27 cellular contexts compared by ENCODE assay signal in genomic region chr1:55065649-55066048, GRCh38. TPM values are rescaled to one million over a fixed set of nuclear protein-coding genes. Genes with fewer than 3 reads are reported as not detected.
A peak's percentile ranks its signal among the peaks of the same experiment; 100 is the strongest.
DNase-seq lines count a peak whose midpoint lies in the region; ATAC-seq, FAIRE-seq and TF ChIP-seq lines count a peak whose summit lies in the region.
"Had no signal": no experiment of that assay in that cellular context is flagged by ENCODE, and none has a peak within 500 bp of the region (broad histone marks: within the 10 kb centered on the region; RNA-seq: fewer than 3 reads in every experiment).

No MANE protein-coding gene starts in this region.

- no peak overlapping the region for H3K27ac ChIP-seq in HepG2 (ENCODE audit: extremely low read length, insufficient read depth, low read length)
- H3K27ac ChIP-seq in right lobe of liver = peak overlapping the region in 1 of 3 donors; percentile 77
- H3K27ac ChIP-seq in esophagus muscularis mucosa (replicated peaks in 1 of 4) = peak overlapping the region; percentile 52 to 77 (median 72)
- H3K27ac ChIP-seq in thoracic aorta = peak overlapping the region; percentile 26 to 60
- no peak overlapping the region for H3K27ac ChIP-seq in suprapubic skin
- H3K27ac ChIP-seq: BLaER1, foreskin keratinocyte, testis, vagina had no signal

- TF ChIP-seq POLR2A in HepG2 (IDR thresholded peaks at IDR 0.05; ENCODE audit: insufficient read depth in 1 of 2, low read depth in 2 of 2, low read length in 2 of 2) = 0 out of 4 replicates have a peak, but pooled peaks of 1 of the 2 experiments have one; percentile 21
- no peak for TF ChIP-seq POLR2A in right lobe of liver (IDR thresholded peaks at IDR 0.05)
- no peak for TF ChIP-seq POLR2A in esophagus muscularis mucosa (IDR thresholded peaks at IDR 0.05; ENCODE audit: low read depth)
- no peak for TF ChIP-seq POLR2A in suprapubic skin (IDR thresholded peaks at IDR 0.05)

- H3K9ac ChIP-seq in HepG2 (ENCODE audit: insufficient read depth, low read depth, low read length) = no peak overlapping the region
- H3K9ac ChIP-seq: BLaER1 had no signal

- intact Hi-C loops in HepG2 (cut with micrococcal nuclease; ENCODE audit: unreplicated experiment) (no loop called here), right lobe of liver (cut with DNase I) (no loop called here), esophagus muscularis mucosa (cut with DNase I) (no loop called here)

- TF ChIP-seq EP300 in HepG2 (IDR thresholded peaks at IDR 0.05; ENCODE audit: low read depth in 2 of 2, low read length in 2 of 2) (no peak), HepG2 (CRISPR knock-in tag; IDR thresholded peaks at IDR 0.05; ENCODE audit: borderline replicate concordance) (no peak), esophagus muscularis mucosa (IDR thresholded peaks at IDR 0.05) (no peak), suprapubic skin (IDR thresholded peaks at IDR 0.05) (no peak)

- in situ Hi-C loops in HepG2 (cut with HindIII; ENCODE audit: extremely low pct_ligation_motif_present, low pct_unique_long_range_greater_than_20kb) = no loop called here

- H3K79me2 ChIP-seq in HepG2 (ENCODE audit: insufficient read depth, low read length) = no peaks in the 10 kb centered on the region

- TF ChIP-seq CTCF in HepG2 (CRISPR knock-in tag; IDR thresholded peaks at IDR 0.05) (no peak), right lobe of liver (IDR thresholded peaks at IDR 0.05) (no peak), esophagus muscularis mucosa (IDR thresholded peaks at IDR 0.05) (no peak), thoracic aorta (IDR thresholded peaks at IDR 0.05) (no peak), suprapubic skin (IDR thresholded peaks at IDR 0.05) (no peak)

- WGBS in HepG2 (ENCODE audit: low lambda C conversion rate) = 92% methylated on average over 4 of the region's 4 CpGs
- WGBS in right lobe of liver (ENCODE audit: insufficient coverage, low coverage, low lambda C conversion rate, missing lambda C conversion rate) = 76% methylated on average over 3 of the region's 4 CpGs
- WGBS in esophagus muscularis mucosa = 88% methylated on average over 4 of the region's 4 CpGs
- 84% methylated on average over 4 of the region's 4 CpGs for WGBS in suprapubic skin

- no peaks in the 10 kb centered on the region for H3K4me1 ChIP-seq in HepG2 (ENCODE audit: insufficient read depth, low read length)
- peaks cover 0 to 62% (median 9%) of the 10 kb centered on the region in 4 donors for H3K4me1 ChIP-seq in right lobe of liver
- H3K4me1 ChIP-seq in esophagus muscularis mucosa = peaks cover 33 to 63% (median 57%) of the 10 kb centered on the region in 4 donors
- peaks cover 14 to 52% of the 10 kb centered on the region in 2 donors for H3K4me1 ChIP-seq in thoracic aorta (ENCODE audit: control insufficient read depth in 1 of 2, low read depth in 2 of 2)
- peaks cover 17% of the 10 kb centered on the region for H3K4me1 ChIP-seq in suprapubic skin
- H3K4me1 ChIP-seq: foreskin keratinocyte, testis had no signal

- POLR2A ChIA-PET in HepG2 (lab: Yijun Ruan, JAX) = interaction anchor here (1.6 kb wide), 1 partner anchor 11 kb away, joined by 4 read pairs; no protein-coding TSS in a partner anchor

- TF ChIP-seq RAD21 in HepG2 (CRISPR knock-in tag; IDR thresholded peaks at IDR 0.05) = no peak

- ATAC-seq in HepG2 (no peak), right lobe of liver (no peak), thoracic aorta (ENCODE audit: insufficient number of reproducible peaks, low FRiP score, low read depth) (no peak)
- ATAC-seq: foreskin keratinocyte, mucosa of descending colon, WTC11 had no signal

- H4K20me1 ChIP-seq in HepG2 (ENCODE audit: insufficient read depth, low read length) = no peaks in the 10 kb centered on the region

- H2AFZ ChIP-seq in HepG2 (ENCODE audit: low read length) = no peak overlapping the region

- FAIRE-seq in HepG2 (lab: Jason Lieb, UNC) = no peak
- FAIRE-seq: colon, GM12892, small intestine had no signal

- BruUV-seq in HepG2 (replicated peaks; lab: Mats Ljungman, UMichigan) = TSS peak; percentile 18

- DNase-seq in HepG2 (ENCODE audit: low spot score) (no peak), right lobe of liver (no peak), NCI-H446 treated with DMSO at 0.1 percent for 48 hours (lab: John Stamatoyannopoulos, UW) (peak; percentile 8), esophagus muscularis mucosa (ENCODE audit: extremely low spot score) (no peak), thoracic aorta (ENCODE audit: low spot score) (no peak), suprapubic skin (ENCODE audit: low spot score in 2 of 2) (no peak), pons (ENCODE audit: low spot score) (no peak), hepatic stellate cell (ENCODE audit: low spot score) (no peak)
- DNase-seq: activated CD4-positive, alpha-beta T cell treated with anti-CD3 and anti-CD28 coated beads, Interleukin-2, amount 50 U/mL, for 48 hours; activated CD8-positive, alpha-beta memory T cell treated with anti-CD3 and anti-CD28 coated beads, Interleukin-2, amount 50 U/mL, for 48 hours; activated effector memory CD4-positive, alpha-beta T cell treated with Interleukin-2 at 50 U/mL for 16 hours; activated naive CD8-positive, alpha-beta T cell treated with anti-CD3 and anti-CD28 coated beads, Interleukin-2, amount 10 ng/mL, durations not matched to agents 7 days and 5 days; effector memory CD4-positive, alpha-beta T cell; erythroblast; foreskin keratinocyte; H7; mucosa of descending colon; small intestine; stimulated activated CD4-positive, alpha-beta T cell treated with anti-CD3 and anti-CD28 coated beads, Interleukin-2, amount 100 ng/mL, for 24 hours; testis had no signal

- H3K4me3 ChIP-seq in HepG2 (replicated peaks in 1 of 3; ENCODE audit: insufficient read depth in 1 of 3, low read depth in 2 of 3, low read length in 3 of 3) (no peak overlapping the region), right lobe of liver (no peak overlapping the region), esophagus muscularis mucosa (no peak overlapping the region), thoracic aorta (no peak overlapping the region), suprapubic skin (no peak overlapping the region)
- H3K4me3 ChIP-seq: BLaER1, lung, mucosa of descending colon, testis, vagina had no signal

- H3K4me2 ChIP-seq in HepG2 (ENCODE audit: low read depth, low read length) = no peak overlapping the region
- H3K4me2 ChIP-seq: BLaER1 had no signal

- CTCF ChIA-PET in HepG2 (lab: Yijun Ruan, JAX; ENCODE audit: low intra/inter-chr PET ratio, low total read pairs) = no interaction called here

- H3K36me3 ChIP-seq in HepG2 (replicated peaks in 1 of 2; ENCODE audit: control insufficient read depth in 1 of 2, insufficient read depth in 2 of 2, low read length in 2 of 2) (peaks cover 14 to 52% of the 10 kb centered on the region in 2 experiments), right lobe of liver (peaks cover 0 to 41% (median 11%) of the 10 kb centered on the region in 4 donors), esophagus muscularis mucosa (peaks cover 9 to 50% (median 38%) of the 10 kb centered on the region in 4 donors), thoracic aorta (peaks cover 25% of the 10 kb centered on the region), suprapubic skin (peaks cover 38% of the 10 kb centered on the region)

- H3K9me3 ChIP-seq in HepG2 (ENCODE audit: low read length) (no peaks in the 10 kb centered on the region), right lobe of liver (no peaks in the 10 kb centered on the region), esophagus muscularis mucosa (no peaks in the 10 kb centered on the region), thoracic aorta (no peaks in the 10 kb centered on the region), suprapubic skin (no peaks in the 10 kb centered on the region)
- H3K9me3 ChIP-seq: BLaER1, mucosa of descending colon, testis, vagina had no signal

- H3K27me3 ChIP-seq in HepG2 (ENCODE audit: control insufficient read depth in 1 of 2, insufficient read depth in 2 of 2, low read length in 2 of 2) = no peaks in the 10 kb centered on the region
- no peaks in the 10 kb centered on the region for H3K27me3 ChIP-seq in right lobe of liver
- no peaks in the 10 kb centered on the region for H3K27me3 ChIP-seq in esophagus muscularis mucosa
- no peaks in the 10 kb centered on the region for H3K27me3 ChIP-seq in thoracic aorta (replicated peaks; ENCODE audit: insufficient read depth)
- H3K27me3 ChIP-seq in suprapubic skin = no peaks in the 10 kb centered on the region
- H3K27me3 ChIP-seq: BLaER1, foreskin keratinocyte, testis, vagina had no signal

TF ChIP-seq in HepG2, 621 proteins besides CTCF, POLR2A, EP300 and RAD21 (continues in another document):
- TF ChIP-seq POLR2AphosphoS5 (IDR thresholded peaks at IDR 0.05; ENCODE audit: low read depth, low read length) (peak; percentile 42; the same call in 1 of the 2 replicates), POLR2G (IDR thresholded peaks at IDR 0.05; ENCODE audit: low read depth, low read length) (peak; percentile 54)

RNA-seq across cellular contexts. Expression of gene PCSK9, which starts 26.3 kb away (rescaled TPM):
- total RNA-seq in HepG2 (2016; rRNA removed; fragmentation: Illumina TruSeq; extraction: Trizol) = 31.2 and 80.5 TPM in 2 replicates
- total RNA-seq in HepG2 (2016; cell fraction: cytosol; rRNA removed; fragmentation: Illumina TruSeq; extraction: Trizol; ENCODE audit: low read depth) = 3.3 and 3.9 TPM in 2 replicates
- 27.3 and 85.1 TPM in 2 replicates for total RNA-seq in HepG2 (2016; cell fraction: insoluble cytoplasmic fraction; rRNA removed; fragmentation: Illumina TruSeq; extraction: Trizol)
- 12.6 and 13.1 TPM in 2 replicates for total RNA-seq in HepG2 (2016; cell fraction: membrane; rRNA removed; fragmentation: Illumina TruSeq; extraction: Trizol)
- total RNA-seq in HepG2 (2016; cell fraction: nucleus; rRNA removed; fragmentation: Illumina TruSeq; extraction: Trizol) = 73.8 and 95.4 TPM in 2 replicates
- 33.3 and 80.9 TPM in 2 replicates for polyA plus RNA-seq in HepG2 (2011; rRNA removed)
- polyA plus RNA-seq in HepG2 (2011; cell fraction: cytosol; rRNA removed) = 36.4 and 38.7 TPM in 2 replicates
- polyA plus RNA-seq in HepG2 (2011; cell fraction: nucleus; rRNA removed) = 62.0 and 98.2 TPM in 2 replicates
- polyA plus RNA-seq in HepG2 (2012) = 77.5 and 98.1 TPM in 2 replicates
- polyA plus RNA-seq in HepG2 (2016; cell fraction: cytosol; fragmentation: Illumina TruSeq; extraction: Trizol; ENCODE audit: low read depth) = 3.3 and 3.7 TPM in 2 replicates
- polyA plus RNA-seq in HepG2 (2016; cell fraction: insoluble cytoplasmic fraction; fragmentation: Illumina TruSeq; extraction: Trizol; ENCODE audit: low read depth) = 24.9 and 30.2 TPM in 2 replicates
- 6.3 and 7.0 TPM in 2 replicates for polyA plus RNA-seq in HepG2 (2016; cell fraction: membrane; fragmentation: Illumina TruSeq; extraction: Trizol; ENCODE audit: low read depth)
- polyA plus RNA-seq in HepG2 (2016; cell fraction: nucleus; fragmentation: Illumina TruSeq; extraction: Trizol; ENCODE audit: insufficient read depth, low read depth) = 132 and 143 TPM in 2 replicates
- 63.1 and 66.1 TPM in 2 replicates for polyA minus RNA-seq in HepG2 (2011; rRNA and poly(A)+ RNA removed; ENCODE audit: low replicate concordance)
- polyA minus RNA-seq in HepG2 (2011; cell fraction: cytosol; rRNA and poly(A)+ RNA removed) = 26.8 and 38.6 TPM in 2 replicates
- 15.3 and 25.5 TPM in 2 replicates for polyA minus RNA-seq in HepG2 (2011; cell fraction: nucleus; rRNA and poly(A)+ RNA removed)
- 10 to 100 TPM; 16.4 to 41.4 (median 31.3) TPM for total RNA-seq in right lobe of liver
- under 1 TPM in 2 of 4 donors, not detected in 2; 0.17 to 0.29 TPM for total RNA-seq in esophagus muscularis mucosa
- total RNA-seq in thoracic aorta = under 1 TPM; 0.21 to 0.27 TPM
- 1 to 10 TPM in 1 of 4 donors, under 1 TPM in 3; 0.24 to 1.5 (median 0.36) TPM for total RNA-seq in suprapubic skin
- total RNA-seq: activated naive CD8-positive, alpha-beta T cell treated with anti-CD3 and anti-CD28 coated beads, Interleukin-2, amount 10 ng/mL, durations not matched to agents 7 days and 5 days; Right ventricle myocardium inferior had no signal

Comparison
In these comparisons a context has a peak if more than half of its experiments do, and no peak if none do; other contexts are left out.
1. H3K27ac ChIP-seq: peak in esophagus muscularis mucosa (4 of 4) and thoracic aorta (2 of 2); none in HepG2 (single experiment) and suprapubic skin (single experiment).